In genomic region chr20:47603260-47603659, GRCh38 we compare ENCODE assay signal across 22 cellular contexts.
DNase-seq lines count a peak whose midpoint lies in the region; ATAC-seq, FAIRE-seq and TF ChIP-seq lines count a peak whose summit lies in the region.
"Had no signal": no experiment of that assay in that cellular context is flagged by ENCODE, and none has a peak within 500 bp of the region (broad histone marks: within the 10 kb centered on the region; RNA-seq: fewer than 3 reads in every experiment).

No MANE protein-coding gene starts in this region.

- H3K27ac ChIP-seq in K562 (ENCODE audit: extremely low read depth, low read depth, low read length) (peak overlapping the region; percentile 10; the same call in 1 of the 3 replicates), Karpas-422 (ENCODE audit: low read length) (no peak overlapping the region)

- TF ChIP-seq RAD21 in K562 (CRISPR knock-in tag; conservative IDR thresholded peaks at IDR 0.05 in 1 of 2, IDR thresholded peaks at IDR 0.05 in 1 of 2): no peak

- 86% methylated on average over 9 of the region's 9 CpGs for WGBS in K562 (ENCODE audit: insufficient coverage, low coverage, missing lambda C conversion rate)

- no TSS peak for BruUV-seq in K562 (replicated peaks; lab: Mats Ljungman, UMichigan)

- H3K36me3 Mint-ChIP-seq in IgD-negative memory B cell: peaks cover 9% of the 10 kb centered on the region
- H3K36me3 Mint-ChIP-seq in stimulated activated naive CD8-positive, alpha-beta T cell treated with anti-CD3 and anti-CD28 coated beads, Interleukin-15, Interleukin-2, amounts not matched to agents 100 ng/mL and 50 ng/mL, for 24 hours (ENCODE audit: low read depth): peaks cover 45% of the 10 kb centered on the region

- intact Hi-C loops in Right ventricle myocardium inferior (cut with DNase I) (no loop called here), left cardiac atrium (cut with DNase I) (no loop called here), K562 (cut with micrococcal nuclease) (no loop called here)

- peak; percentile 34 for ATAC-seq in Right ventricle myocardium inferior
- ATAC-seq in left cardiac atrium: no peak
- no peak for ATAC-seq in K562
- ATAC-seq: SK-N-SH treated with all-trans-retinoic acid at 6 μM for 48 hours had no signal

- peak overlapping the region in 1 of 4 donors; percentile 52 for H3K4me3 Mint-ChIP-seq in IgD-negative memory B cell
- H3K4me3 Mint-ChIP-seq in stimulated activated naive CD8-positive, alpha-beta T cell treated with anti-CD3 and anti-CD28 coated beads, Interleukin-15, Interleukin-2, amounts not matched to agents 100 ng/mL and 50 ng/mL, for 24 hours: no peak overlapping the region

- POLR2A ChIA-PET in K562 (lab: Yijun Ruan, JAX): interaction anchor here (0.7 to 1.3 kb wide), 3 partner anchors 42 to 254 kb away, joined by 3 read pairs; no protein-coding TSS in a partner anchor

- no peak for FAIRE-seq in K562 (lab: Jason Lieb, UNC)
- FAIRE-seq: GM18507 had no signal

- H2AFZ ChIP-seq in K562 (ENCODE audit: low read depth, low read length) (no peak overlapping the region), Karpas-422 (ENCODE audit: low read length) (no peak overlapping the region)

- no peaks in the 10 kb centered on the region for H4K20me1 ChIP-seq in K562 (replicated peaks; ENCODE audit: control insufficient read depth, insufficient read depth, low read length)
- H4K20me1 ChIP-seq in Karpas-422 (ENCODE audit: insufficient read depth, low read depth, low read length): no peaks in the 10 kb centered on the region

- TF ChIP-seq POLR2A in K562 (conservative IDR thresholded peaks at IDR 0.05): no peak

- H3K9me3 Mint-ChIP-seq in IgD-negative memory B cell: no peaks in the 10 kb centered on the region
- no peaks in the 10 kb centered on the region for H3K9me3 Mint-ChIP-seq in stimulated activated naive CD8-positive, alpha-beta T cell treated with anti-CD3 and anti-CD28 coated beads, Interleukin-15, Interleukin-2, amounts not matched to agents 100 ng/mL and 50 ng/mL, for 24 hours

- peak overlapping the region in 2 of 3 donors; percentile 56 to 65 for H3K27ac Mint-ChIP-seq in IgD-negative memory B cell
- peak overlapping the region; percentile 53 for H3K27ac Mint-ChIP-seq in stimulated activated naive CD8-positive, alpha-beta T cell treated with anti-CD3 and anti-CD28 coated beads, Interleukin-15, Interleukin-2, amounts not matched to agents 100 ng/mL and 50 ng/mL, for 24 hours

- DNase-seq in Right ventricle myocardium inferior (ENCODE audit: missing footprints) (peak; percentile 8), left cardiac atrium (no peak), K562 (ENCODE audit: extremely low read depth in 1 of 4, low spot score in 3 of 4) (no peak), Karpas-422 (no peak), NCI-H82 treated with DMSO at 0.1 percent for 48 hours (lab: John Stamatoyannopoulos, UW; ENCODE audit: unreplicated experiment) (no peak), epidermal melanocyte (ENCODE audit: insufficient read length, low spot score) (no peak)
- DNase-seq: activated CD4-positive, CD25-positive, alpha-beta regulatory T cell; effector CD4-positive, alpha-beta T cell; GDM1; heart left ventricle; IMR-90; NCI-H1417 treated with DMSO at 0.1 percent for 48 hours; NCI-H82; occipital lobe; OCI-M1; stimulated activated CD4-positive, alpha-beta T cell treated with anti-CD3 and anti-CD28 coated beads, Interleukin-2, amount 100 ng/mL, for 48 hours; stimulated activated naive CD4-positive, alpha-beta T cell had no signal

- H3K4me3 ChIP-seq in K562: no peak overlapping the region
- H3K4me3 ChIP-seq in Karpas-422 (ENCODE audit: low read length): no peak overlapping the region
- H3K4me3 ChIP-seq: heart left ventricle, smooth muscle cell had no signal

- TF ChIP-seq EP300 in K562 (IDR thresholded peaks at IDR 0.05; ENCODE audit: low read length): no peak

- no peaks in the 10 kb centered on the region for H3K9me2 ChIP-seq in Karpas-422 (replicated peaks; ENCODE audit: insufficient read depth, low read length)

- H3K79me2 ChIP-seq in K562 (ENCODE audit: control insufficient read depth, insufficient read depth, low read length) (peaks cover 51% of the 10 kb centered on the region), Karpas-422 (ENCODE audit: low read length) (peaks cover 95% of the 10 kb centered on the region)

- H3K27me3 ChIP-seq in K562 (ENCODE audit: control insufficient read depth in 2 of 2, insufficient read depth in 2 of 2, low read length in 2 of 2) (no peaks in the 10 kb centered on the region), Karpas-422 (ENCODE audit: low read length) (no peaks in the 10 kb centered on the region)
- H3K27me3 ChIP-seq: heart left ventricle had no signal

- peaks cover 1 to 36% of the 10 kb centered on the region in 2 experiments for H3K4me1 ChIP-seq in K562 (replicated peaks in 1 of 2; ENCODE audit: control insufficient read depth in 2 of 2, insufficient read depth in 2 of 2, low read length in 2 of 2)
- H3K4me1 ChIP-seq in Karpas-422 (ENCODE audit: low read length): peaks cover 58% of the 10 kb centered on the region

- no peaks in the 10 kb centered on the region for H3K27me3 Mint-ChIP-seq in IgD-negative memory B cell
- no peaks in the 10 kb centered on the region for H3K27me3 Mint-ChIP-seq in stimulated activated naive CD8-positive, alpha-beta T cell treated with anti-CD3 and anti-CD28 coated beads, Interleukin-15, Interleukin-2, amounts not matched to agents 100 ng/mL and 50 ng/mL, for 24 hours

- in situ Hi-C loops in K562 (cut with MboI): loop anchor here (10.0 kb wide), 1 partner anchor 318 kb away; no protein-coding TSS in a partner anchor

- CTCF ChIA-PET in K562 (lab: Yijun Ruan, JAX; ENCODE audit: low intra/inter-chr PET ratio): no interaction called here

- H3K9me1 ChIP-seq in K562 (ENCODE audit: control insufficient read depth, insufficient read depth, low read length): peaks cover 3% of the 10 kb centered on the region

- H3K9me3 ChIP-seq in K562 (replicated peaks; ENCODE audit: control insufficient read depth, insufficient read depth, low read depth, low read length) (no peaks in the 10 kb centered on the region), Karpas-422 (ENCODE audit: low read length) (no peaks in the 10 kb centered on the region)

- H3K9ac ChIP-seq in K562 (ENCODE audit: insufficient read depth in 1 of 2, low read depth in 2 of 2, low read length in 2 of 2): no peak overlapping the region
- H3K9ac ChIP-seq in Karpas-422 (ENCODE audit: low read length): no peak overlapping the region

- TF ChIP-seq CTCF in K562 (IDR thresholded peaks at IDR 0.05 in 2 of 3, conservative IDR thresholded peaks at IDR 0.05 in 1 of 3; ENCODE audit: insufficient read depth in 2 of 3, low read depth in 1 of 3, low read length in 3 of 3): no peak

- peaks cover 49 to 58% (median 52%) of the 10 kb centered on the region in 3 donors for H3K4me1 Mint-ChIP-seq in IgD-negative memory B cell
- H3K4me1 Mint-ChIP-seq in stimulated activated naive CD8-positive, alpha-beta T cell treated with anti-CD3 and anti-CD28 coated beads, Interleukin-15, Interleukin-2, amounts not matched to agents 100 ng/mL and 50 ng/mL, for 24 hours (ENCODE audit: low read depth): peaks cover 72% of the 10 kb centered on the region

- H3K36me3 ChIP-seq in K562 (ENCODE audit: control insufficient read depth, insufficient read depth, low read length) (peaks cover 4% of the 10 kb centered on the region; the same call in 1 of the 3 replicates), Karpas-422 (ENCODE audit: insufficient read depth, low read length) (no peaks in the 10 kb centered on the region)

- H3K4me2 ChIP-seq in K562 (ENCODE audit: insufficient read depth, low read length) (no peak overlapping the region), Karpas-422 (ENCODE audit: low read depth, low read length, poor library complexity, severe bottlenecking) (no peak overlapping the region)
- H3K4me2 ChIP-seq: smooth muscle cell had no signal

TF ChIP-seq in K562, 482 proteins besides CTCF, POLR2A, EP300 and RAD21 (continues in another document):
- TF ChIP-seq ZNF197 (CRISPR knock-in tag; IDR thresholded peaks at IDR 0.05; ENCODE audit: low read depth): no peak
- no peak for TF ChIP-seq EGR1 (conservative IDR thresholded peaks at IDR 0.05)
- TF ChIP-seq RCOR1 (IDR thresholded peaks at IDR 0.05; ENCODE audit: borderline replicate concordance in 1 of 2, low read depth in 2 of 2, low read length in 2 of 2): no peak
- no peak for TF ChIP-seq ILF3 (IDR thresholded peaks at IDR 0.05; ENCODE audit: borderline replicate concordance)
- TF ChIP-seq ZNF707 (CRISPR knock-in tag; conservative IDR thresholded peaks at IDR 0.05): no peak
- no peak for TF ChIP-seq HDAC2 (IDR thresholded peaks at IDR 0.05)
- 0 out of 2 replicates have a peak, but pooled peaks have one; percentile 47 for TF ChIP-seq HLTF (IDR thresholded peaks at IDR 0.05)
- no peak for TF ChIP-seq POLR2AphosphoS5 (IDR thresholded peaks at IDR 0.05; ENCODE audit: control insufficient read depth, insufficient read depth, low read depth, low read length)
- TF ChIP-seq DDX20 (tag; IDR thresholded peaks at IDR 0.05; ENCODE audit: low read depth): no peak
- no peak for TF ChIP-seq ASH1L (IDR thresholded peaks at IDR 0.05; ENCODE audit: borderline replicate concordance, low read depth, partially characterized antibody)
- TF ChIP-seq CHD2 (IDR thresholded peaks at IDR 0.05; ENCODE audit: low read depth, low read length): no peak
- no peak for TF ChIP-seq TSC22D4 (tag; IDR thresholded peaks at IDR 0.05)
